In genomic region chr3:54243262-54243931, GRCh38 we compare ENCODE assay signal across 10 cellular contexts.
A peak's percentile ranks its signal among the peaks of the same experiment; 100 is the strongest.
DNase-seq lines count a peak whose midpoint lies in the region; ATAC-seq and TF ChIP-seq lines count a peak whose summit lies in the region.
"Had no signal": no experiment of that assay in that cellular context is flagged by ENCODE, and none has a peak within 500 bp of the region (broad histone marks: within the 10 kb centered on the region; RNA-seq: fewer than 3 reads in every experiment).

No MANE protein-coding gene starts in this region.

- H3K27me3 ChIP-seq in dorsolateral prefrontal cortex, result peaks cover 0 to under 1% (median 0%) of the 10 kb centered on the region in 45 donors
- H3K27me3 ChIP-seq in psoas muscle (ENCODE audit: insufficient read depth in 3 of 3, low read length in 2 of 3), result no peaks in the 10 kb centered on the region
- H3K27me3 ChIP-seq: neutrophil had no signal

- peak in 3 of 56 donors; percentile 12 to 17 (median 16) for TF ChIP-seq CTCF in dorsolateral prefrontal cortex (IDR thresholded peaks at IDR 0.05 in 54 of 56, conservative IDR thresholded peaks at IDR 0.05 in 2 of 56; ENCODE audit: low read depth in 1 of 56, partially characterized antibody in 56 of 56)
- TF ChIP-seq CTCF in psoas muscle (IDR thresholded peaks at IDR 0.05), result no peak
- no peak for TF ChIP-seq CTCF in activated CD8-positive, alpha-beta T cell treated with anti-CD3 and anti-CD28 coated beads for 36 hours (IDR thresholded peaks at IDR 0.05)

- CTCF ChIA-PET in activated CD8-positive, alpha-beta T cell treated with anti-CD3 and anti-CD28 coated beads for 36 hours (lab: Charles Lee), result no interaction called here

- H3K9me3 Mint-ChIP-seq in activated T-helper 2 cell treated with anti-CD3 and anti-CD28 coated beads, Interferon-gamma antibody, Interleukin-2, Interleukin-4, amounts not matched to agents 10 μg/mL and 5 μg/mL and 100 μg/mL, durations not matched to agents 14 hours and 24 hours and 36 hours, result peaks cover 11% of the 10 kb centered on the region
- no peaks in the 10 kb centered on the region for H3K9me3 Mint-ChIP-seq in activated CD8-positive, alpha-beta T cell treated with anti-CD3 and anti-CD28 coated beads for 36 hours
- H3K9me3 Mint-ChIP-seq: activated CD4-positive, alpha-beta T cell treated with anti-CD3 and anti-CD28 coated beads, Interleukin-2, amount 10 ng/mL, durations not matched to agents 7 days and 5 days had no signal

- H3K27ac Mint-ChIP-seq in activated T-helper 2 cell treated with anti-CD3 and anti-CD28 coated beads, Interferon-gamma antibody, Interleukin-2, Interleukin-4, amounts not matched to agents 10 μg/mL and 5 μg/mL and 100 μg/mL, durations not matched to agents 14 hours and 24 hours and 36 hours, result no peak overlapping the region
- H3K27ac Mint-ChIP-seq in activated CD8-positive, alpha-beta T cell treated with anti-CD3 and anti-CD28 coated beads for 36 hours, result no peak overlapping the region
- H3K27ac Mint-ChIP-seq: activated CD4-positive, alpha-beta T cell treated with anti-CD3 and anti-CD28 coated beads, Interleukin-2, amount 10 ng/mL, durations not matched to agents 7 days and 5 days had no signal

- no peaks in the 10 kb centered on the region for H3K4me1 Mint-ChIP-seq in activated T-helper 2 cell treated with anti-CD3 and anti-CD28 coated beads, Interferon-gamma antibody, Interleukin-2, Interleukin-4, amounts not matched to agents 10 μg/mL and 5 μg/mL and 100 μg/mL, durations not matched to agents 14 hours and 24 hours and 36 hours (ENCODE audit: low read depth)
- H3K4me1 Mint-ChIP-seq in activated CD8-positive, alpha-beta T cell treated with anti-CD3 and anti-CD28 coated beads for 36 hours (ENCODE audit: low read depth), result no peaks in the 10 kb centered on the region
- H3K4me1 Mint-ChIP-seq: activated CD4-positive, alpha-beta T cell treated with anti-CD3 and anti-CD28 coated beads, Interleukin-2, amount 10 ng/mL, durations not matched to agents 7 days and 5 days had no signal

- peak; percentile 3 for DNase-seq in EL
- DNase-seq in NCI-H146 treated with DMSO at 0.1 percent for 48 hours (lab: John Stamatoyannopoulos, UW; ENCODE audit: unreplicated experiment), result peak; percentile 56
- DNase-seq in dorsolateral prefrontal cortex, result peak in 2 of 10 donors; percentile 19 to 36
- no peak for DNase-seq in psoas muscle
- no peak for DNase-seq in glomerular visceral epithelial cell (ENCODE audit: extremely low spot score)
- no peak for DNase-seq in activated T-helper 2 cell treated with anti-CD3 and anti-CD28 coated beads, Interferon-gamma antibody, Interleukin-2, Interleukin-4, amounts not matched to agents 10 μg/mL and 5 μg/mL and 100 μg/mL, durations not matched to agents 14 hours and 24 hours and 36 hours (ENCODE audit: low spot score)
- DNase-seq in activated CD8-positive, alpha-beta T cell treated with anti-CD3 and anti-CD28 coated beads for 36 hours, result no peak
- DNase-seq: activated CD4-positive, alpha-beta T cell treated with anti-CD3 and anti-CD28 coated beads, Interleukin-2, amount 10 ng/mL, durations not matched to agents 7 days and 5 days had no signal

- H3K27ac ChIP-seq in dorsolateral prefrontal cortex, result peak overlapping the region in 13 of 59 donors; percentile 3 to 65 (median 26)
- H3K27ac ChIP-seq in psoas muscle, result no peak overlapping the region
- H3K27ac ChIP-seq: neutrophil had no signal

- no peaks in the 10 kb centered on the region for H3K9me3 ChIP-seq in psoas muscle
- H3K9me3 ChIP-seq: neutrophil had no signal

- no peaks in the 10 kb centered on the region for H3K36me3 Mint-ChIP-seq in activated T-helper 2 cell treated with anti-CD3 and anti-CD28 coated beads, Interferon-gamma antibody, Interleukin-2, Interleukin-4, amounts not matched to agents 10 μg/mL and 5 μg/mL and 100 μg/mL, durations not matched to agents 14 hours and 24 hours and 36 hours (ENCODE audit: low read depth)
- no peaks in the 10 kb centered on the region for H3K36me3 Mint-ChIP-seq in activated CD8-positive, alpha-beta T cell treated with anti-CD3 and anti-CD28 coated beads for 36 hours (ENCODE audit: low read depth)

- ATAC-seq in psoas muscle (peak in 2 of 4 donors; percentile 31 to 60), GM18511 (IDR thresholded peaks at IDR 0.05; ENCODE audit: unreplicated experiment) (no peak)
- no peak for ATAC-seq in activated CD8-positive, alpha-beta T cell treated with anti-CD3 and anti-CD28 coated beads for 36 hours

- H3K4me1 ChIP-seq in psoas muscle, result no peaks in the 10 kb centered on the region

- H3K36me3 ChIP-seq in psoas muscle (ENCODE audit: insufficient read depth in 1 of 2, low read depth in 1 of 2), result no peaks in the 10 kb centered on the region
- H3K36me3 ChIP-seq: neutrophil had no signal

- no peaks in the 10 kb centered on the region for H3K27me3 Mint-ChIP-seq in activated T-helper 2 cell treated with anti-CD3 and anti-CD28 coated beads, Interferon-gamma antibody, Interleukin-2, Interleukin-4, amounts not matched to agents 10 μg/mL and 5 μg/mL and 100 μg/mL, durations not matched to agents 14 hours and 24 hours and 36 hours (ENCODE audit: low read depth)
- H3K27me3 Mint-ChIP-seq in activated CD8-positive, alpha-beta T cell treated with anti-CD3 and anti-CD28 coated beads for 36 hours, result no peaks in the 10 kb centered on the region
- H3K27me3 Mint-ChIP-seq: activated CD4-positive, alpha-beta T cell treated with anti-CD3 and anti-CD28 coated beads, Interleukin-2, amount 10 ng/mL, durations not matched to agents 7 days and 5 days had no signal

- intact Hi-C loops in dorsolateral prefrontal cortex (cut with DNase I) (no loop called here), psoas muscle (cut with DNase I) (no loop called here)
- intact Hi-C loops in activated T-helper 2 cell treated with anti-CD3 and anti-CD28 coated beads, Interferon-gamma antibody, Interleukin-2, Interleukin-4, amounts not matched to agents 10 μg/mL and 5 μg/mL and 100 μg/mL, durations not matched to agents 14 hours and 24 hours and 36 hours (cut with micrococcal nuclease), result no loop called here
- intact Hi-C loops in activated CD8-positive, alpha-beta T cell treated with anti-CD3 and anti-CD28 coated beads for 36 hours (cut with micrococcal nuclease), result no loop called here

- POLR2A ChIA-PET in activated CD8-positive, alpha-beta T cell treated with anti-CD3 and anti-CD28 coated beads for 36 hours (lab: Charles Lee), result interaction anchor here (0.6 kb wide), 1 partner anchor 185 kb away, joined by 3 read pairs; no protein-coding TSS in a partner anchor

- H3K4me3 Mint-ChIP-seq in activated T-helper 2 cell treated with anti-CD3 and anti-CD28 coated beads, Interferon-gamma antibody, Interleukin-2, Interleukin-4, amounts not matched to agents 10 μg/mL and 5 μg/mL and 100 μg/mL, durations not matched to agents 14 hours and 24 hours and 36 hours (ENCODE audit: low read depth), result no peak overlapping the region
- no peak overlapping the region for H3K4me3 Mint-ChIP-seq in activated CD8-positive, alpha-beta T cell treated with anti-CD3 and anti-CD28 coated beads for 36 hours
- H3K4me3 Mint-ChIP-seq: activated CD4-positive, alpha-beta T cell treated with anti-CD3 and anti-CD28 coated beads, Interleukin-2, amount 10 ng/mL, durations not matched to agents 7 days and 5 days had no signal

- WGBS in psoas muscle, 3 donors, result 53 to 71% (median 64%) methylated on average over 10 of the region's 10 CpGs

- H3K4me3 ChIP-seq in dorsolateral prefrontal cortex (peak overlapping the region in 55 of 59 donors; percentile 2 to 63 (median 42)), psoas muscle (peak overlapping the region; percentile 56)

Comparison
In these comparisons a context has a peak if more than half of its experiments do, and no peak if none do; other contexts are left out.
1. DNase-seq: peak in EL (single experiment) and NCI-H146 treated with DMSO at 0.1 percent for 48 hours (single experiment); none in psoas muscle (0 of 2), glomerular visceral epithelial cell (single experiment), activated T-helper 2 cell treated with anti-CD3 and anti-CD28 coated beads, Interferon-gamma antibody, Interleukin-2, Interleukin-4, amounts not matched to agents 10 μg/mL and 5 μg/mL and 100 μg/mL, durations not matched to agents 14 hours and 24 hours and 36 hours (single experiment) and activated CD8-positive, alpha-beta T cell treated with anti-CD3 and anti-CD28 coated beads for 36 hours (single experiment).